Comparison of ENCODE assay signal across 9 cellular contexts in the genomic region with DNA sequence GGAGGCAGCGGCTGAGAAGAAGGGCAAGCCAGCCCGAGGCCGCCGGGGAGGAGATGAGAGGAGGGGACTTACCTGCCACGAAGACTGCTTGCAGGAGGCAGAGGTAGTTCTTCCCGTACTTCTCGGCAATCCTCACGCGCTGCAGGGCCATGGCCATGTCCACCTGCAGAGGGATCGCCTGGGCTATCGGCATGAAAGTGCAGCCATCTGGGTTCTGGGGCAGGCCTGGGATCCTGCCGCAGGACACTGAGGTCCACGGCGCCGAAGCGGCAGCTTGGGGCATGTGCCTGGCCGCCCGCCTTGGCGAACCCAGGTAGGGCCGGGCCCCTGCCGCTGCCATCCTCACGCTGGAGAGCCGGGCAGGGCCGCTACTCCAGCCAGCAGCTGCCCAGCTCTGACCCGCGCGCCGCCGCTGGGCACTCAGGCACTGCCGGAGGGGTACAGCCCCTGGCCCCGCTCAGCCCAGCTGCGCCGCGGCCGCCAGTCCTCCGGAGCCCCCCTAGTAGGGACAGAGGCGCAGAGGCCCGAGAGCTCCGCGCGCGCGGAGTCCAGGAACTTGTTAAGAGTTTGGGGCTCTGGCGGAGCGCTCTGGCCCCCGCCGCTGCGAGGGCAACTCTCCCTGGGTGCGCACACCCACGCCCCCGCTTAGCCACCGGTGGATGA. TPM values are rescaled to one million over a fixed set of nuclear protein-coding genes. Genes with fewer than 3 reads are reported as not detected.
DNase-seq lines count a peak whose midpoint lies in the region; ATAC-seq and TF ChIP-seq lines count a peak whose summit lies in the region.
"Had no signal": no experiment of that assay in that cellular context is flagged by ENCODE, and none has a peak within 500 bp of the region (broad histone marks: within the 10 kb centered on the region; RNA-seq: fewer than 3 reads in every experiment).

No MANE protein-coding gene starts in this region.

- TF ChIP-seq CTCF in fibroblast of mammary gland (conservative IDR thresholded peaks at IDR 0.05; ENCODE audit: control insufficient read depth, insufficient read depth, low read depth, low read length): no peak
- no peak for TF ChIP-seq CTCF in neural crest cell (conservative IDR thresholded peaks at IDR 0.05)

- peak; percentile 1 for DNase-seq in Daoy (ENCODE audit: low read depth)
- no peak for DNase-seq in fibroblast of mammary gland (ENCODE audit: low read depth)
- peak; percentile 3 for DNase-seq in neural crest cell (ENCODE audit: low read depth, low spot score)
- DNase-seq in Kasumi-1 (lab: John Stamatoyannopoulos, UW): no peak
- DNase-seq in putamen (ENCODE audit: low spot score): no peak
- no peak for DNase-seq in stimulated activated naive CD4-positive, alpha-beta T cell (lab: John Stamatoyannopoulos, UW)
- no peak for DNase-seq in AML-193 (lab: John Stamatoyannopoulos, UW)
- DNase-seq: activated CD4-positive, alpha-beta T cell treated with anti-CD3 and anti-CD28 coated beads, Interleukin-2, amount 50 U/mL, for 4 hours had no signal

- H3K27me3 Mint-ChIP-seq in neural crest cell (ENCODE audit: low read depth): peaks cover 41% of the 10 kb centered on the region

- H3K4me3 Mint-ChIP-seq in neural crest cell: peak overlapping the region; percentile 35

- ATAC-seq in HG03378 (IDR thresholded peaks at IDR 0.05; ENCODE audit: unreplicated experiment): peak; percentile 38

- no peaks in the 10 kb centered on the region for H3K36me3 Mint-ChIP-seq in neural crest cell (ENCODE audit: low read depth)

- H3K4me1 Mint-ChIP-seq in neural crest cell: no peaks in the 10 kb centered on the region

- H3K4me3 ChIP-seq in fibroblast of mammary gland (ENCODE audit: control insufficient read depth, low read depth, low read length): peak overlapping the region; percentile 17

- H3K9me3 Mint-ChIP-seq in neural crest cell: no peaks in the 10 kb centered on the region

- H3K27ac Mint-ChIP-seq in neural crest cell (ENCODE audit: unreplicated experiment): no peak overlapping the region

RNA-seq across cellular contexts. Expression of gene MCF2, which starts 16.0 kb away (rescaled TPM):
- 0.11 TPM in 1 of 2 replicates, not detected in the other for total RNA-seq in Daoy (2014; rRNA removed; shearing (Covaris generic))
- 0.23 and 0.34 TPM in 2 replicates for total RNA-seq in neural crest cell

Comparison
In these comparisons a context has a peak if more than half of its experiments do, and no peak if none do; other contexts are left out.
1. DNase-seq: peak in Daoy (single experiment) and neural crest cell (single experiment); none in fibroblast of mammary gland (single experiment), Kasumi-1 (0 of 2), putamen (single experiment), stimulated activated naive CD4-positive, alpha-beta T cell (0 of 6) and AML-193 (0 of 2).